Comparison of ENCODE assay signal across 16 cellular contexts in the genomic region with DNA sequence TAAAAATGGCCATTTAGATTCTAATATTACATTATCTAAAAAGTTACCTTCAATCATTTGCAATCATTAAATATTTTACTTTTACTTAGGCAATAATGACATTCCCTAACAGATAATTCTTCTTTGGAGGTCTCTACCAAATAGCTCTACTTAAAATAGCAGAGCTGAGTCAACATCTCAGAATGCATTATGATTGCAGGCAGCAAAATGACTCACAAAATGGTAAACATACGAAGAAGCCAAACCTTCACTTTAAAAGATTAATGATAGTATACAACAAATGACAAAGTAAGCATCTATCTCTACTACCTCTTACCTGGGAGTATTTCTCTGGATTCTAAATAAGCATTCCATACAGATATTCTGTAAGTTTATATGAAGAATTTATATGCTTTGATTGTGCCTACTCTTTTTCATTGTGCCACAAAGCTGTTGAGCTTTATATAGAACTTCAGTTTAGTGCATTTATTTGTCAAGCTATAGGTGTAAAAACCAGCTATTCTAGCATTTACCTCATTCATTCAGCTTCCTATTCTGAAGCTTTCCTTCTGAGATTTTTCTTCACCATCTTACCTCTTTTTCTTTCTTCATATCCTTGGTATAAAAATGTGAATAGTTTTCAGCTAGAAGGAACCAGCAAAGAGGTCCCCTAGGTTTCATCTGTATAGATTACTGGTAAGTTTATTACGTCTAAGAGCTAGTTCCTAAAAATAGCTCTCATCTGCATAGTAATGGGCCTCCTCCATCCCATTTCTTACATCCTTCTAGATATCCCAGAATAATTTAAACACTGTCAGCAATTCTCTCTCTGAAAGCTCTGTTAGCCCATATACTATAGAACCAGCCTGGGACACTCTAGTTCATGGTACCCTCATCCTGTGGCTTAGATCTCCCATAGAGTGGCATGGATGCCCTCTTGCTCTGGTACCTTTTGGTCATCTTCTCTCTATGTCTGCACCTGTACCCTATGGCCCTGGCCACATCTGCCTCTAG. TPM values are rescaled to one million over a fixed set of nuclear protein-coding genes. Genes with fewer than 3 reads are reported as not detected.
A peak's percentile ranks its signal among the peaks of the same experiment; 100 is the strongest.
DNase-seq lines count a peak whose midpoint lies in the region; FAIRE-seq and TF ChIP-seq lines count a peak whose summit lies in the region.
"Had no signal": no experiment of that assay in that cellular context is flagged by ENCODE, and none has a peak within 500 bp of the region (broad histone marks: within the 10 kb centered on the region; RNA-seq: fewer than 3 reads in every experiment).

No MANE protein-coding gene starts in this region.

- peak overlapping the region; percentile 51 for H3K4me2 ChIP-seq in astrocyte (ENCODE audit: low read length)
- H3K4me2 ChIP-seq: BLaER1 treated with 17β-estradiol and CSF1 and Interleukin-3, amounts not matched to agents 10 nM and 100 nM had no signal

- peaks cover 29% of the 10 kb centered on the region for H3K4me1 Mint-ChIP-seq in astrocyte (ENCODE audit: low read depth, unreplicated experiment)
- H3K4me1 Mint-ChIP-seq: activated naive CD8-positive, alpha-beta T cell treated with anti-CD3 and anti-CD28 coated beads, Interleukin-2, amount 50 U/mL, for 24 hours; natural killer cell had no signal

- no peaks in the 10 kb centered on the region for H3K27me3 Mint-ChIP-seq in astrocyte (ENCODE audit: low read depth, unreplicated experiment)

- H3K27ac Mint-ChIP-seq in astrocyte (ENCODE audit: unreplicated experiment): no peak overlapping the region
- H3K27ac Mint-ChIP-seq: activated naive CD8-positive, alpha-beta T cell treated with anti-CD3 and anti-CD28 coated beads, Interleukin-2, amount 50 U/mL, for 24 hours; effector memory CD8-positive, alpha-beta T cell; natural killer cell had no signal

- no peaks in the 10 kb centered on the region for H3K36me3 ChIP-seq in astrocyte (ENCODE audit: insufficient read depth, low read length)
- H3K36me3 ChIP-seq: BLaER1 treated with 17β-estradiol and CSF1 and Interleukin-3, amounts not matched to agents 10 nM and 100 nM had no signal

- POLR2A ChIA-PET in AG04450 (lab: Yijun Ruan, JAX): interaction anchor here (0.6 to 1.9 kb wide), 3 partner anchors 17 to 32 kb away, joined by 4 to 6 read pairs (median 5); no protein-coding TSS in a partner anchor

- FAIRE-seq in astrocyte (lab: Jason Lieb, UNC): peak; percentile 87
- FAIRE-seq: TTC549 had no signal

- H3K27me3 ChIP-seq in AG04450 (ENCODE audit: control insufficient read depth, insufficient read depth, low read length): no peaks in the 10 kb centered on the region
- no peaks in the 10 kb centered on the region for H3K27me3 ChIP-seq in astrocyte (ENCODE audit: insufficient read depth, low read length)
- H3K27me3 ChIP-seq: BLaER1 treated with 17β-estradiol and CSF1 and Interleukin-3, amounts not matched to agents 10 nM and 100 nM had no signal

- H3K36me3 Mint-ChIP-seq in astrocyte (ENCODE audit: low read depth, unreplicated experiment): no peaks in the 10 kb centered on the region
- H3K36me3 Mint-ChIP-seq: natural killer cell had no signal

- H3K79me2 ChIP-seq in astrocyte (ENCODE audit: insufficient read depth, low read length): no peaks in the 10 kb centered on the region

- no peak overlapping the region for H3K9ac ChIP-seq in astrocyte (ENCODE audit: low read length)
- H3K9ac ChIP-seq: BLaER1 treated with 17β-estradiol and CSF1 and Interleukin-3, amounts not matched to agents 10 nM and 100 nM had no signal

- H3K4me3 Mint-ChIP-seq in astrocyte (ENCODE audit: unreplicated experiment): no peak overlapping the region
- H3K4me3 Mint-ChIP-seq: activated naive CD8-positive, alpha-beta T cell treated with anti-CD3 and anti-CD28 coated beads, Interleukin-2, amount 50 U/mL, for 24 hours; effector memory CD8-positive, alpha-beta T cell; natural killer cell had no signal

- H4K20me1 ChIP-seq in astrocyte (ENCODE audit: insufficient read depth, low read length): no peaks in the 10 kb centered on the region
- H4K20me1 ChIP-seq: BLaER1 treated with 17β-estradiol and CSF1 and Interleukin-3, amounts not matched to agents 10 nM and 100 nM had no signal

- CTCF ChIA-PET in AG04450 (lab: Charles Lee): interaction anchor here (0.6 to 1.0 kb wide), 5 partner anchors 8 to 887 kb away, joined by 3 to 5 read pairs (median 3); no protein-coding TSS in a partner anchor

- H3K4me3 ChIP-seq in AG04450 (ENCODE audit: low read depth, low read length) (no peak overlapping the region), astrocyte (ENCODE audit: insufficient read depth, low read depth, low read length) (no peak overlapping the region)
- H3K4me3 ChIP-seq: BLaER1 treated with 17β-estradiol and CSF1 and Interleukin-3, amounts not matched to agents 10 nM and 100 nM had no signal

- peaks cover 13% of the 10 kb centered on the region for H3K4me1 ChIP-seq in astrocyte (ENCODE audit: insufficient read depth, low read length)
- H3K4me1 ChIP-seq: BLaER1 treated with 17β-estradiol and CSF1 and Interleukin-3, amounts not matched to agents 10 nM and 100 nM had no signal

- H2AFZ ChIP-seq in astrocyte (ENCODE audit: low read depth, low read length): no peak overlapping the region

- no peaks in the 10 kb centered on the region for H3K9me3 ChIP-seq in AG04450 (ENCODE audit: control insufficient read depth, insufficient read depth, low read length)
- H3K9me3 ChIP-seq in astrocyte (ENCODE audit: insufficient read depth, low read depth, low read length): no peaks in the 10 kb centered on the region
- H3K9me3 ChIP-seq: BLaER1 treated with 17β-estradiol and CSF1 and Interleukin-3, amounts not matched to agents 10 nM and 100 nM had no signal

- peak; percentile 61 for DNase-seq in AG04450 (ENCODE audit: low read depth, low spot score)
- peak; percentile 29 for DNase-seq in HS-27A (ENCODE audit: low read depth)
- peak; percentile 87 for DNase-seq in astrocyte (ENCODE audit: low read depth)
- peak; percentile 50 for DNase-seq in glomerular visceral epithelial cell (ENCODE audit: extremely low spot score)
- no peak for DNase-seq in inferior parietal cortex (ENCODE audit: extremely low spot score)
- DNase-seq in DMS79 treated with DMSO at 0.1 percent for 48 hours (lab: John Stamatoyannopoulos, UW): no peak
- no peak for DNase-seq in NCI-H748 (lab: John Stamatoyannopoulos, UW; ENCODE audit: unreplicated experiment)
- DNase-seq in KG1 (lab: John Stamatoyannopoulos, UW): no peak
- DNase-seq: activated CD8-positive, alpha-beta memory T cell treated with anti-CD3 and anti-CD28 coated beads, Interleukin-2, amount 50 U/mL, for 4 hours; activated naive CD8-positive, alpha-beta T cell treated with anti-CD3 and anti-CD28 coated beads, Interleukin-2, amount 50 U/mL, for 24 hours; effector memory CD8-positive, alpha-beta T cell; natural killer cell; NCI-H2081 treated with DMSO at 0.1 percent for 48 hours; OCI-M1 had no signal

- H3K9me3 Mint-ChIP-seq in astrocyte (ENCODE audit: unreplicated experiment): peaks cover 2% of the 10 kb centered on the region
- H3K9me3 Mint-ChIP-seq: activated naive CD8-positive, alpha-beta T cell treated with anti-CD3 and anti-CD28 coated beads, Interleukin-2, amount 50 U/mL, for 24 hours; effector memory CD8-positive, alpha-beta T cell; natural killer cell had no signal

- TF ChIP-seq CTCF in AG04450 (IDR thresholded peaks at IDR 0.05; ENCODE audit: low read depth, low read length) (no peak), astrocyte (IDR thresholded peaks at IDR 0.05; ENCODE audit: insufficient read depth, low read depth, low read length) (no peak)

- H3K27ac ChIP-seq in AG04450 (ENCODE audit: low read depth, low read length) (no peak overlapping the region), astrocyte (ENCODE audit: low read depth, low read length) (peak overlapping the region; percentile 21)
- H3K27ac ChIP-seq: BLaER1 treated with 17β-estradiol and CSF1 and Interleukin-3, amounts not matched to agents 10 nM and 100 nM had no signal

RNA-seq across cellular contexts. Expression of a gene that starts 17.2 kb away (rescaled TPM):
- 64.0 and 84.3 TPM in 2 replicates for polyA plus RNA-seq in AG04450 (2011; rRNA removed)
- 25.2 and 43.8 TPM in 2 replicates for polyA minus RNA-seq in AG04450 (2011; rRNA and poly(A)+ RNA removed)
- 207 and 225 TPM in 2 replicates for total RNA-seq in astrocyte

RNA-seq across cellular contexts. Expression of a gene that starts 33.6 kb away (rescaled TPM):
- 0.38 and 0.63 TPM in 2 replicates for polyA plus RNA-seq in AG04450 (2011; rRNA removed)
- 0.56 and 2.4 TPM in 2 replicates for polyA minus RNA-seq in AG04450 (2011; rRNA and poly(A)+ RNA removed)
- 0.43 and 0.65 TPM in 2 replicates for total RNA-seq in astrocyte
- total RNA-seq: natural killer cell had no signal

Comparison
In these comparisons a context has a peak if more than half of its experiments do, and no peak if none do; other contexts are left out.
1. DNase-seq: peak in AG04450 (single experiment), HS-27A (single experiment), astrocyte (single experiment) and glomerular visceral epithelial cell (single experiment); none in inferior parietal cortex (single experiment), DMS79 treated with DMSO at 0.1 percent for 48 hours (single experiment), NCI-H748 (single experiment) and KG1 (single experiment).